In genomic region chr14:29926228-29926627, GRCh38 we compare ENCODE assay signal across 8 cellular contexts. TPM values are rescaled to one million over a fixed set of nuclear protein-coding genes. Genes with fewer than 3 reads are reported as not detected.
DNase-seq lines count a peak whose midpoint lies in the region; ATAC-seq and TF ChIP-seq lines count a peak whose summit lies in the region.

No MANE protein-coding gene starts in this region.

- H3K4me3 Mint-ChIP-seq in T-cell (peak overlapping the region in 2 of 3 donors; percentile 46 to 74), glutamatergic neuron (ENCODE audit: unreplicated experiment) (peak overlapping the region; percentile 97)

- peaks cover 42% of the 10 kb centered on the region for H3K27me3 ChIP-seq in H7 (ENCODE audit: control insufficient read depth, insufficient read depth, low read length)

- H3K4me3 ChIP-seq in H7 (ENCODE audit: insufficient read depth, low read depth, low read length): peak overlapping the region; percentile 68

- H3K4me1 Mint-ChIP-seq in T-cell: peaks cover 7 to 9% (median 7%) of the 10 kb centered on the region in 3 donors
- peaks cover 6% of the 10 kb centered on the region for H3K4me1 Mint-ChIP-seq in glutamatergic neuron (ENCODE audit: low read depth, unreplicated experiment)

- CTCF ChIA-PET in T-cell (lab: Charles Lee): no interaction called here

- POLR2A ChIA-PET in T-cell (lab: Charles Lee): no interaction called here

- H3K9me3 Mint-ChIP-seq in T-cell (peaks cover 0 to 8% (median 3%) of the 10 kb centered on the region in 3 donors), glutamatergic neuron (ENCODE audit: unreplicated experiment) (peaks cover 2% of the 10 kb centered on the region)

- DNase-seq in H7 (peak; percentile 11), T-cell (no peak), glutamatergic neuron (no peak), retina (peak; percentile 44)
- no peak for DNase-seq in activated T-cell treated with anti-CD3 and anti-CD28 coated beads, Interleukin-2, amount 50 U/mL, for 48 hours
- no peak for DNase-seq in NK-92 treated with Interleukin-12 subunit alpha and Interleukin-12 subunit beta, amount 100 ng/mL, for 24 hours (lab: John Stamatoyannopoulos, UW)

- ATAC-seq in T-cell (replicated peaks in 1 of 4) (no peak), HG02759 (IDR thresholded peaks at IDR 0.05; ENCODE audit: unreplicated experiment) (no peak), HG02623 (IDR thresholded peaks at IDR 0.05; ENCODE audit: unreplicated experiment) (no peak)

- H3K36me3 Mint-ChIP-seq in T-cell: no peaks in the 10 kb centered on the region
- no peaks in the 10 kb centered on the region for H3K36me3 Mint-ChIP-seq in glutamatergic neuron (ENCODE audit: unreplicated experiment)

- no peak for TF ChIP-seq CTCF in glutamatergic neuron (IDR thresholded peaks at IDR 0.05; ENCODE audit: partially characterized antibody, unreplicated experiment)

- H3K27me3 Mint-ChIP-seq in T-cell: peaks cover 36 to 44% of the 10 kb centered on the region in 2 donors
- peaks cover 6% of the 10 kb centered on the region for H3K27me3 Mint-ChIP-seq in glutamatergic neuron (ENCODE audit: unreplicated experiment)

- H3K36me3 ChIP-seq in H7 (replicated peaks; ENCODE audit: control insufficient read depth, insufficient read depth, low read length): no peaks in the 10 kb centered on the region

- no peak overlapping the region for H3K27ac Mint-ChIP-seq in T-cell
- no peak overlapping the region for H3K27ac Mint-ChIP-seq in glutamatergic neuron (ENCODE audit: unreplicated experiment)

RNA-seq across cellular contexts. Expression of gene PRKD1, which starts 1.4 kb away (rescaled TPM):
- 1.7 and 3.2 TPM in 2 replicates for total RNA-seq in H7 (2014; rRNA removed; shearing (Covaris generic))
- total RNA-seq in T-cell: under 1 TPM in 2 of 5 donors, not detected in 3; 0.28 to 0.43 TPM
- 0.54 TPM for total RNA-seq in glutamatergic neuron (ENCODE audit: unreplicated experiment)

Comparison
In these comparisons a context has a peak if more than half of its experiments do, and no peak if none do; other contexts are left out.
1. DNase-seq: peak in H7 (single experiment) and retina (single experiment); none in T-cell (0 of 34), glutamatergic neuron (single experiment), activated T-cell treated with anti-CD3 and anti-CD28 coated beads, Interleukin-2, amount 50 U/mL, for 48 hours (0 of 2) and NK-92 treated with Interleukin-12 subunit alpha and Interleukin-12 subunit beta, amount 100 ng/mL, for 24 hours (single experiment).